Comparison of ENCODE assay signal across 10 cellular contexts in genomic region chr14:34699873-34700621, GRCh38. TPM values are rescaled to one million over a fixed set of nuclear protein-coding genes. Genes with fewer than 3 reads are reported as not detected.
DNase-seq lines count a peak whose midpoint lies in the region; ATAC-seq and TF ChIP-seq lines count a peak whose summit lies in the region.
"Had no signal": no experiment of that assay in that cellular context is flagged by ENCODE, and none has a peak within 500 bp of the region (broad histone marks: within the 10 kb centered on the region; RNA-seq: fewer than 3 reads in every experiment).

No MANE protein-coding gene starts in this region.

- no peak for ATAC-seq in HG02938 (IDR thresholded peaks at IDR 0.05; ENCODE audit: unreplicated experiment)
- ATAC-seq in stimulated activated effector memory CD8-positive, alpha-beta T cell treated with anti-CD3 and anti-CD28 coated beads, Interleukin-12 subunit alpha, Interleukin-12 subunit beta, amount 100 ng/mL, for 72 hours: no peak

- H3K36me3 ChIP-seq in BJ (ENCODE audit: control insufficient read depth, insufficient read depth, low read length): no peaks in the 10 kb centered on the region

- CTCF ChIA-PET in BJ (lab: Yijun Ruan, JAX): interaction anchor here (0.6 to 2.1 kb wide), 4 partner anchors 8 to 77 kb away, joined by 3 to 10 read pairs (median 4); no protein-coding TSS in a partner anchor

- DNase-seq in BJ (ENCODE audit: low read depth): peak; percentile 82
- peak; percentile 52 for DNase-seq in NCI-H1417 treated with DMSO at 0.1 percent for 48 hours (lab: John Stamatoyannopoulos, UW)
- DNase-seq in left kidney (ENCODE audit: low read depth, low spot score): peak; percentile 74
- no peak for DNase-seq in activated naive CD8-positive, alpha-beta T cell treated with anti-CD3 and anti-CD28 coated beads for 36 hours
- DNase-seq in OCI-M2 (lab: John Stamatoyannopoulos, UW; ENCODE audit: unreplicated experiment): no peak
- DNase-seq in stimulated activated effector memory CD8-positive, alpha-beta T cell treated with anti-CD3 and anti-CD28 coated beads, Interleukin-12 subunit alpha, Interleukin-12 subunit beta, amount 100 ng/mL, for 72 hours (ENCODE audit: low spot score in 2 of 2): no peak
- DNase-seq: activated naive CD4-positive, alpha-beta T cell treated with Interleukin-2 at 50 U/mL for 16 hours had no signal

- POLR2A ChIA-PET in BJ (lab: Charles Lee): interaction anchor here (0.6 to 1.9 kb wide), 6 partner anchors 11 to 238 kb away, joined by 3 to 12 read pairs (median 6); partner anchors contain the start of gene BAZ1A

- H3K4me1 Mint-ChIP-seq in activated naive CD8-positive, alpha-beta T cell treated with anti-CD3 and anti-CD28 coated beads for 36 hours: no peaks in the 10 kb centered on the region
- H3K4me1 Mint-ChIP-seq in stimulated activated effector memory CD8-positive, alpha-beta T cell treated with anti-CD3 and anti-CD28 coated beads, Interleukin-12 subunit alpha, Interleukin-12 subunit beta, amount 100 ng/mL, for 72 hours: no peaks in the 10 kb centered on the region
- H3K4me1 Mint-ChIP-seq: neural crest cell had no signal

- no peaks in the 10 kb centered on the region for H3K27me3 Mint-ChIP-seq in activated naive CD8-positive, alpha-beta T cell treated with anti-CD3 and anti-CD28 coated beads for 36 hours

- H3K36me3 Mint-ChIP-seq in activated naive CD8-positive, alpha-beta T cell treated with anti-CD3 and anti-CD28 coated beads for 36 hours: no peaks in the 10 kb centered on the region
- no peaks in the 10 kb centered on the region for H3K36me3 Mint-ChIP-seq in stimulated activated effector memory CD8-positive, alpha-beta T cell treated with anti-CD3 and anti-CD28 coated beads, Interleukin-12 subunit alpha, Interleukin-12 subunit beta, amount 100 ng/mL, for 72 hours

- TF ChIP-seq CTCF in BJ (IDR thresholded peaks at IDR 0.05; ENCODE audit: insufficient read depth, low read depth, low read length): no peak
- TF ChIP-seq CTCF in WI38 (IDR thresholded peaks at IDR 0.05; ENCODE audit: low read depth, low read length): no peak

- H3K4me3 ChIP-seq in BJ (ENCODE audit: low read depth, low read length): no peak overlapping the region
- H3K4me3 ChIP-seq in WI38 (ENCODE audit: low read depth, low read length): 0 out of 2 replicates have a peak overlapping the region, but pooled peaks have one; percentile 9

- H3K27me3 ChIP-seq in BJ (ENCODE audit: control insufficient read depth, insufficient read depth, low read length): no peaks in the 10 kb centered on the region

- no peak overlapping the region for H3K4me3 Mint-ChIP-seq in activated naive CD8-positive, alpha-beta T cell treated with anti-CD3 and anti-CD28 coated beads for 36 hours
- no peak overlapping the region for H3K4me3 Mint-ChIP-seq in stimulated activated effector memory CD8-positive, alpha-beta T cell treated with anti-CD3 and anti-CD28 coated beads, Interleukin-12 subunit alpha, Interleukin-12 subunit beta, amount 100 ng/mL, for 72 hours
- H3K4me3 Mint-ChIP-seq: neural crest cell had no signal

- no peak overlapping the region for H3K27ac Mint-ChIP-seq in activated naive CD8-positive, alpha-beta T cell treated with anti-CD3 and anti-CD28 coated beads for 36 hours
- no peak overlapping the region for H3K27ac Mint-ChIP-seq in stimulated activated effector memory CD8-positive, alpha-beta T cell treated with anti-CD3 and anti-CD28 coated beads, Interleukin-12 subunit alpha, Interleukin-12 subunit beta, amount 100 ng/mL, for 72 hours

- H3K9me3 Mint-ChIP-seq in activated naive CD8-positive, alpha-beta T cell treated with anti-CD3 and anti-CD28 coated beads for 36 hours: no peaks in the 10 kb centered on the region
- no peaks in the 10 kb centered on the region for H3K9me3 Mint-ChIP-seq in stimulated activated effector memory CD8-positive, alpha-beta T cell treated with anti-CD3 and anti-CD28 coated beads, Interleukin-12 subunit alpha, Interleukin-12 subunit beta, amount 100 ng/mL, for 72 hours
- H3K9me3 Mint-ChIP-seq: neural crest cell had no signal

RNA-seq across cellular contexts. Expression of gene CFL2, which starts 14.3 kb away (rescaled TPM):
- 81.4 and 206 TPM in 2 replicates for polyA plus RNA-seq in BJ (2011; rRNA removed)
- 48.4 and 65.7 TPM in 2 replicates for polyA minus RNA-seq in BJ (2011; rRNA and poly(A)+ RNA removed)
- 1 to 10 TPM; 7.8 to 9.9 TPM for total RNA-seq in activated naive CD8-positive, alpha-beta T cell treated with anti-CD3 and anti-CD28 coated beads for 36 hours

Comparison
In these comparisons a context has a peak if more than half of its experiments do, and no peak if none do; other contexts are left out.
1. DNase-seq: peak in BJ (single experiment), NCI-H1417 treated with DMSO at 0.1 percent for 48 hours (single experiment) and left kidney (single experiment); none in activated naive CD8-positive, alpha-beta T cell treated with anti-CD3 and anti-CD28 coated beads for 36 hours (single experiment), OCI-M2 (single experiment) and stimulated activated effector memory CD8-positive, alpha-beta T cell treated with anti-CD3 and anti-CD28 coated beads, Interleukin-12 subunit alpha, Interleukin-12 subunit beta, amount 100 ng/mL, for 72 hours (0 of 2).